Comparison of ENCODE assay signal across 20 cellular contexts in the genomic region with DNA sequence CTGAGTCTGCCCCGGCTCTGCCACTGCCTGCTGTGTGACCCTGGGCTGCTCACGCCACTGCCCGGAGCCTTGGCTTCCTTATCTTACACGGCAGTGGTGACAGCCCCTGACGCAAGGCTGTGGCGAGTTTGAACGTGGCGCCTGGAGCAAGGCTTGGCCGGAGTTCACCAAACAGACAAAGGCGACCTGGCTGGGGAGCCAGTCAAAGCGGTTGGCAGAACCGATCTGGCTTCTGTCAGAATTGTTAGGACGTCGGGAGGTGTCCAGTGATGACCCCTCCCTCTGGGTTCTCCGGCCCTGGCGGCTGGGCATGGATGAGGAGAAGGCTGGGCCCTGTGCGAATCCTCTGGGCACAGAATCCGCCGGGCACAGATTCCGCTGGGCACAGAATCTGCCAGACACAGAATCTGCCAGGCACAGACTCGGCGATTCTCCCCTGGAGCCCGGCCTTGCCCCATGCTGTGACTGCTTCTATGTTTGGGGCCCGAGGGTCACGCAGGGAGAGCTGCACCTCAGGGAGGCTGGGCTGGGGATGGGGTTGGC.
"Had no signal": no experiment of that assay in that cellular context is flagged by ENCODE, and none has a peak within 500 bp of the region (broad histone marks: within the 10 kb centered on the region; RNA-seq: fewer than 3 reads in every experiment).

No MANE protein-coding gene starts in this region.

- ATAC-seq: activated CD8-positive, alpha-beta T cell treated with anti-CD3 and anti-CD28 coated beads, Interleukin-2, amount 10 ng/mL, durations not matched to agents 7 days and 5 days; activated T-cell treated with anti-CD3 and anti-CD28 coated beads, Interleukin-2, amount 50 U/mL, for 72 hours had no signal

- H3K27ac ChIP-seq: esophagus muscularis mucosa, neural progenitor cell, ovary, transverse colon had no signal

- H3K36me3 ChIP-seq: esophagus muscularis mucosa, neural progenitor cell, ovary, transverse colon had no signal

- H3K4me1 ChIP-seq: esophagus muscularis mucosa, neural progenitor cell had no signal

- H3K4me3 Mint-ChIP-seq: activated B cell treated with CpG ODN at 0.5 μM for 24 hours; activated CD8-positive, alpha-beta T cell treated with anti-CD3 and anti-CD28 coated beads, Interleukin-2, amount 10 ng/mL, durations not matched to agents 7 days and 5 days; activated naive CD8-positive, alpha-beta T cell; activated T-cell treated with anti-CD3 and anti-CD28 coated beads, Interleukin-2, amount 50 U/mL, for 72 hours; brain; central memory CD8-positive, alpha-beta T cell; naive B cell; neural progenitor cell had no signal

- H3K27ac Mint-ChIP-seq: activated B cell treated with CpG ODN at 0.5 μM for 24 hours; activated CD8-positive, alpha-beta T cell treated with anti-CD3 and anti-CD28 coated beads, Interleukin-2, amount 10 ng/mL, durations not matched to agents 7 days and 5 days; activated naive CD8-positive, alpha-beta T cell; activated T-cell treated with anti-CD3 and anti-CD28 coated beads, Interleukin-2, amount 50 U/mL, for 72 hours; naive B cell had no signal

- H3K9me3 ChIP-seq: esophagus muscularis mucosa, ovary, transverse colon had no signal

- H3K27me3 ChIP-seq: neural progenitor cell, ovary, transverse colon had no signal

- H3K9ac ChIP-seq: neural progenitor cell had no signal

- H3K4me3 ChIP-seq: esophagus muscularis mucosa, lung, neural progenitor cell, ovary, transverse colon had no signal

- H3K36me3 Mint-ChIP-seq: activated naive CD8-positive, alpha-beta T cell; brain; naive B cell had no signal

- DNase-seq: activated B cell treated with CpG ODN at 0.5 μM for 24 hours; activated CD4-positive, alpha-beta T cell treated with anti-CD3 and anti-CD28 coated beads for 48 hours; activated CD8-positive, alpha-beta memory T cell treated with anti-CD3 and anti-CD28 coated beads, Interleukin-2, amount 50 U/mL, for 4 hours; activated CD8-positive, alpha-beta T cell treated with anti-CD3 and anti-CD28 coated beads, Interleukin-2, amount 10 ng/mL, durations not matched to agents 7 days and 5 days; activated gamma-delta T cell; activated T-cell treated with anti-CD3 and anti-CD28 coated beads, Interleukin-2, amount 50 U/mL, for 72 hours; amniotic stem cell; cortex of kidney; effector CD4-positive, alpha-beta T cell; naive B cell; ovary; stimulated activated CD4-positive, alpha-beta T cell treated with anti-CD3 and anti-CD28 coated beads, Interleukin-2, amount 100 ng/mL, for 48 hours; stimulated activated naive CD4-positive, alpha-beta T cell treated with Interleukin-2 at 50 U/mL for 16 hours; transverse colon had no signal
